ENCODE assay signal across 8 cellular contexts in genomic region chr17:47720754-47721533, GRCh38. TPM values are rescaled to one million over a fixed set of nuclear protein-coding genes. Genes with fewer than 3 reads are reported as not detected.
DNase-seq lines count a peak whose midpoint lies in the region; ATAC-seq and TF ChIP-seq lines count a peak whose summit lies in the region.

No MANE protein-coding gene starts in this region.

- no peak overlapping the region for H3K4me3 ChIP-seq in hepatocyte
- H3K4me3 ChIP-seq in ovary, result no peak overlapping the region

- H3K9me2 ChIP-seq in hepatocyte (replicated peaks; ENCODE audit: insufficient read depth), result no peaks in the 10 kb centered on the region

- H3K79me2 ChIP-seq in hepatocyte, result no peaks in the 10 kb centered on the region

- no peaks in the 10 kb centered on the region for H3K36me3 ChIP-seq in hepatocyte (replicated peaks; ENCODE audit: insufficient read depth, low read depth)
- H3K36me3 ChIP-seq in ovary, result no peaks in the 10 kb centered on the region

- no peak for TF ChIP-seq EP300 in ovary (IDR thresholded peaks at IDR 0.05)

- H3K4me2 ChIP-seq in hepatocyte, result peak overlapping the region; percentile 44

- TF ChIP-seq CTCF in GM10266 (IDR thresholded peaks at IDR 0.05; ENCODE audit: control insufficient read depth, insufficient read depth, low read depth, missing control alignments) (no peak), hepatocyte (IDR thresholded peaks at IDR 0.05; ENCODE audit: poor library complexity) (no peak), ovary (IDR thresholded peaks at IDR 0.05) (no peak)

- intact Hi-C loops in ovary (cut with DNase I), result no loop called here

- 27% methylated on average over 31 of the region's 36 CpGs for WGBS in hepatocyte (ENCODE audit: low lambda C conversion rate, missing lambda C conversion rate)
- WGBS in ovary, 3 donors, result 4 to 5% (median 4%) methylated on average over 35 to 36 of the region's 36 CpGs

- H3K9me3 ChIP-seq in hepatocyte (ENCODE audit: low read depth) (no peaks in the 10 kb centered on the region), ovary (no peaks in the 10 kb centered on the region)

- no peak for TF ChIP-seq POLR2A in ovary (IDR thresholded peaks at IDR 0.05)

- ATAC-seq in left lobe of liver, result no peak

- H3K27ac ChIP-seq in hepatocyte (no peak overlapping the region), ovary (no peak overlapping the region)

- DNase-seq in GM10266 (ENCODE audit: extremely low spot score) (peak; percentile 67), LHCN-M2 (ENCODE audit: low read depth) (peak; percentile 36), hepatocyte (ENCODE audit: low spot score) (peak; percentile 55), NCI-H2029 treated with DMSO at 0.1 percent for 48 hours (lab: John Stamatoyannopoulos, UW) (no peak), left lobe of liver (ENCODE audit: low spot score) (no peak), ovary (no peak)
- peak; percentile 97 for DNase-seq in activated CD8-positive, alpha-beta memory T cell treated with anti-CD3 and anti-CD28 coated beads for 24 hours
- DNase-seq in stimulated activated CD8-positive, alpha-beta memory T cell treated with anti-CD3 and anti-CD28 coated beads, Interleukin-4, amount 100 ng/mL, for 1 hour (ENCODE audit: low read depth in 2 of 2, low spot score in 1 of 2), result peak; percentile 76 to 78

- no peaks in the 10 kb centered on the region for H3K4me1 ChIP-seq in hepatocyte (ENCODE audit: insufficient read depth)
- no peaks in the 10 kb centered on the region for H3K4me1 ChIP-seq in ovary (ENCODE audit: insufficient read depth)

- no peak overlapping the region for H2AFZ ChIP-seq in hepatocyte

- no peaks in the 10 kb centered on the region for H4K20me1 ChIP-seq in hepatocyte (ENCODE audit: insufficient read depth, poor library complexity, severe bottlenecking)

- H3K27me3 ChIP-seq in hepatocyte, result peaks cover 57% of the 10 kb centered on the region
- no peaks in the 10 kb centered on the region for H3K27me3 ChIP-seq in ovary

RNA-seq across cellular contexts. Expression of gene TBX21, which starts 12.1 kb away (rescaled TPM):
- total RNA-seq in LHCN-M2 (2014; rRNA removed) (not detected in 2 replicates), hepatocyte (not detected in 2 replicates), left lobe of liver (0.38 TPM), ovary (1 to 10 TPM in 1 of 7 donors, under 1 TPM in 5, not detected in 1; 0.20 to 1.4 (median 0.33) TPM)
- not detected for polyA plus RNA-seq in LHCN-M2 (2012)
- polyA plus RNA-seq in hepatocyte (not detected in 2 replicates), ovary (under 1 TPM; 0.12 to 0.70 TPM)

RNA-seq across cellular contexts. Expression of gene TBKBP1, which starts 27.0 kb away (rescaled TPM):
- total RNA-seq in LHCN-M2 (2014; rRNA removed) (3.8 and 5.4 TPM in 2 replicates), hepatocyte (15.5 and 17.8 TPM in 2 replicates), left lobe of liver (2.2 TPM), ovary (10 to 100 TPM in 5 of 7 donors, 1 to 10 TPM in 2; 6.0 to 28.8 (median 22.8) TPM)
- 5.9 TPM for polyA plus RNA-seq in LHCN-M2 (2012)
- polyA plus RNA-seq in hepatocyte (5.6 and 7.5 TPM in 2 replicates), ovary (10 to 100 TPM; 10.4 to 24.0 TPM)

Comparison
In these comparisons a context has a peak if more than half of its experiments do, and no peak if none do; other contexts are left out.
1. DNase-seq: peak in GM10266 (single experiment), LHCN-M2 (single experiment), activated CD8-positive, alpha-beta memory T cell treated with anti-CD3 and anti-CD28 coated beads for 24 hours (single experiment), hepatocyte (single experiment) and stimulated activated CD8-positive, alpha-beta memory T cell treated with anti-CD3 and anti-CD28 coated beads, Interleukin-4, amount 100 ng/mL, for 1 hour (2 of 2); none in NCI-H2029 treated with DMSO at 0.1 percent for 48 hours (single experiment), left lobe of liver (single experiment) and ovary (0 of 5).